In genomic region chr1:218565333-218565732, GRCh38 we compare ENCODE assay signal across 1 cellular context.
TF ChIP-seq lines count a peak whose summit lies in the region.

No MANE protein-coding gene starts in this region.

TF ChIP-seq in GM23338, 12 proteins besides CTCF, POLR2A, EP300 and RAD21 (continued from another document):
- TF ChIP-seq REST (IDR thresholded peaks at IDR 0.05; ENCODE audit: unreplicated experiment), result no peak
- no peak for TF ChIP-seq ZNF331 (CRISPR knock-in tag; IDR thresholded peaks at IDR 0.05; ENCODE audit: low read depth)
- no peak for TF ChIP-seq ZNF114 (CRISPR knock-in tag; IDR thresholded peaks at IDR 0.05)
- TF ChIP-seq EZH2 (IDR thresholded peaks at IDR 0.05; ENCODE audit: low read depth, unreplicated experiment), result no peak
- no peak for TF ChIP-seq POLR2AphosphoS5 (IDR thresholded peaks at IDR 0.05; ENCODE audit: low read depth)
- no peak for TF ChIP-seq STAT1 (IDR thresholded peaks at IDR 0.05; ENCODE audit: unreplicated experiment)
- no peak for TF ChIP-seq CREB1 (CRISPR knock-in tag; IDR thresholded peaks at IDR 0.05; ENCODE audit: low read depth)
- TF ChIP-seq ZNF462 (CRISPR knock-in tag; IDR thresholded peaks at IDR 0.05), result no peak
- no peak for TF ChIP-seq EZH2phosphoT487 (IDR thresholded peaks at IDR 0.05; ENCODE audit: unreplicated experiment)
- TF ChIP-seq JUNB (IDR thresholded peaks at IDR 0.05; ENCODE audit: unreplicated experiment), result no peak
